1 cellular context compared by ENCODE assay signal in genomic region chr1:156804572-156805243, GRCh38.
TF ChIP-seq lines count a peak whose summit lies in the region.

No MANE protein-coding gene starts in this region.

TF ChIP-seq in HEK293, 187 proteins besides CTCF, POLR2A, EP300 and RAD21 (continued from another document):
- TF ChIP-seq PRDM4 (tag by site-specific recombination; IDR thresholded peaks at IDR 0.05) = no peak
- TF ChIP-seq ZNF571 (tag by site-specific recombination; IDR thresholded peaks at IDR 0.05) = no peak
- TF ChIP-seq ZFP69B (tag by site-specific recombination; IDR thresholded peaks at IDR 0.05) = no peak
- TF ChIP-seq WT1 (tag by site-specific recombination; IDR thresholded peaks at IDR 0.05) = 0 out of 2 replicates have a peak, but pooled peaks have one; percentile 34
- TF ChIP-seq PATZ1 (tag by site-specific recombination; IDR thresholded peaks at IDR 0.05) = 0 out of 2 replicates have a peak, but pooled peaks have one; percentile 20
- TF ChIP-seq, protein P1, sequence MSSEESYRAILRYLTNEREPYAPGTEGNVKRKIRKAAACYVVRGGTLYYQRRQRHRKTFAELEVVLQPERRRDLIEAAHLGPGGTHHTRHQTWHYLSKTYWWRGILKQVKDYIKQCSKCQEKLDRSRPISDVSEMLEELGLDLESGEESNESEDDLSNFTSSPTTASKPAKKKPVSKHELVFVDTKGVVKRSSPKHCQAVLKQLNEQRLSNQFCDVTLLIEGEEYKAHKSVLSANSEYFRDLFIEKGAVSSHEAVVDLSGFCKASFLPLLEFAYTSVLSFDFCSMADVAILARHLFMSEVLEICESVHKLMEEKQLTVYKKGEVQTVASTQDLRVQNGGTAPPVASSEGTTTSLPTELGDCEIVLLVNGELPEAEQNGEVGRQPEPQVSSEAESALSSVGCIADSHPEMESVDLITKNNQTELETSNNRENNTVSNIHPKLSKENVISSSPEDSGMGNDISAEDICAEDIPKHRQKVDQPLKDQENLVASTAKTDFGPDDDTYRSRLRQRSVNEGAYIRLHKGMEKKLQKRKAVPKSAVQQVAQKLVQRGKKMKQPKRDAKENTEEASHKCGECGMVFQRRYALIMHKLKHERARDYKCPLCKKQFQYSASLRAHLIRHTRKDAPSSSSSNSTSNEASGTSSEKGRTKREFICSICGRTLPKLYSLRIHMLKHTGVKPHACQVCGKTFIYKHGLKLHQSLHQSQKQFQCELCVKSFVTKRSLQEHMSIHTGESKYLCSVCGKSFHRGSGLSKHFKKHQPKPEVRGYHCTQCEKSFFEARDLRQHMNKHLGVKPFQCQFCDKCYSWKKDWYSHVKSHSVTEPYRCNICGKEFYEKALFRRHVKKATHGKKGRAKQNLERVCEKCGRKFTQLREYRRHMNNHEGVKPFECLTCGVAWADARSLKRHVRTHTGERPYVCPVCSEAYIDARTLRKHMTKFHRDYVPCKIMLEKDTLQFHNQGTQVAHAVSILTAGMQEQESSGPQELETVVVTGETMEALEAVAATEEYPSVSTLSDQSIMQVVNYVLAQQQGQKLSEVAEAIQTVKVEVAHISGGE (tag by site-specific recombination; conservative IDR thresholded peaks at IDR 0.05; ENCODE audit: low read depth) = no peak
- TF ChIP-seq ZNF548 (tag by site-specific recombination; IDR thresholded peaks at IDR 0.05) = no peak
- no peak for TF ChIP-seq ZNF768 (tag by site-specific recombination; IDR thresholded peaks at IDR 0.05)
- no peak for TF ChIP-seq ZNF560 (tag by site-specific recombination; IDR thresholded peaks at IDR 0.05; ENCODE audit: borderline replicate concordance)
- no peak for TF ChIP-seq ZNF433 (tag by site-specific recombination; IDR thresholded peaks at IDR 0.05; ENCODE audit: low read depth)
- TF ChIP-seq PRDM6 (tag by site-specific recombination; IDR thresholded peaks at IDR 0.05) = no peak
- TF ChIP-seq ZNF747 (tag by site-specific recombination; IDR thresholded peaks at IDR 0.05) = no peak
- TF ChIP-seq ZNF350 (tag by site-specific recombination; IDR thresholded peaks at IDR 0.05) = no peak
- TF ChIP-seq ZNF488 (tag by site-specific recombination; IDR thresholded peaks at IDR 0.05) = no peak
- TF ChIP-seq KLF16 (tag by site-specific recombination; IDR thresholded peaks at IDR 0.05) = no peak
- TF ChIP-seq GLI2 (tag by site-specific recombination; IDR thresholded peaks at IDR 0.05; ENCODE audit: borderline replicate concordance, low read depth) = no peak
- TF ChIP-seq HOXA7 (CRISPR knock-in tag; IDR thresholded peaks at IDR 0.05; ENCODE audit: borderline replicate concordance) = no peak
- no peak for TF ChIP-seq ZNF114 (tag by site-specific recombination; IDR thresholded peaks at IDR 0.05)
- no peak for TF ChIP-seq RBAK (tag by site-specific recombination; IDR thresholded peaks at IDR 0.05)
- no peak for TF ChIP-seq ZNF585B (tag by site-specific recombination; IDR thresholded peaks at IDR 0.05)
